12 cellular contexts compared by ENCODE assay signal in the genomic region with DNA sequence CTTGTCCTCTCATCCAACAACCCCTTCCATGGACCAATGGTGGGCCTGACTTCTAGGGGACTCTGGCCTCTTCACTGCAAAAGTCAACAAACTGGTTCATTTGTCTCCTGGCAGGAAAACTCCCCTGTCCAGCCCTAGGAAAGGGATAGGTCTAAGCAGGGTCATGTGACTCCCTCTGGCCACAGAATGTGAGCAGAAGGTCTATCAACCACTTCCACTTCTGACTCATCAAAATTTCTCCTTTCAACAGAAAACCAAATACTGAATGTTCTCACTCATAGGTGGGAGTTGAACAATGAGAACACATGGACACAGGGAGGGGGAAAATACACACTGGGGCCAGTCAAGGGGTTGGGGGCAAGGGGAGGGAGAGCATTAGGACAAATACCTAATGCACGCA. TPM values are rescaled to one million over a fixed set of nuclear protein-coding genes. Genes with fewer than 3 reads are reported as not detected.
DNase-seq lines count a peak whose midpoint lies in the region; ATAC-seq and TF ChIP-seq lines count a peak whose summit lies in the region.
"Had no signal": no experiment of that assay in that cellular context is flagged by ENCODE, and none has a peak within 500 bp of the region (broad histone marks: within the 10 kb centered on the region; RNA-seq: fewer than 3 reads in every experiment).

No MANE protein-coding gene starts in this region.

- no peaks in the 10 kb centered on the region for H3F3A ChIP-seq in PC-3 (ENCODE audit: low read length, unreplicated experiment)

- no peaks in the 10 kb centered on the region for H3K9me2 ChIP-seq in PC-3 (replicated peaks; ENCODE audit: low read length)

- DNase-seq in GM13977 (ENCODE audit: low spot score), result peak; percentile 57
- DNase-seq in PC-3, result peak; percentile 31
- peak in 1 of 3 donors; percentile 49 for DNase-seq in mucosa of descending colon
- DNase-seq in foreskin melanocyte, result no peak
- no peak for DNase-seq in HuH-7.5 (ENCODE audit: low spot score)
- DNase-seq: activated T-cell treated with anti-CD3 and anti-CD28 coated beads, Interleukin-2, amount 50 U/mL, for 48 hours; T-helper 17 cell had no signal

- H3K4me3 ChIP-seq in PC-3 (ENCODE audit: low read length) (no peak overlapping the region), mucosa of descending colon (no peak overlapping the region)

- no peak overlapping the region for H3K9ac ChIP-seq in PC-3 (ENCODE audit: low read length)

- no peaks in the 10 kb centered on the region for H3K79me2 ChIP-seq in PC-3 (ENCODE audit: low read length)

- H3K36me3 ChIP-seq in PC-3 (ENCODE audit: low read depth, low read length), result no peaks in the 10 kb centered on the region
- H3K36me3 ChIP-seq in mucosa of descending colon (ENCODE audit: low read depth), result no peaks in the 10 kb centered on the region

- no peak overlapping the region for H3K4me2 ChIP-seq in PC-3 (ENCODE audit: low read length)

- TF ChIP-seq CTCF in GM13977 (IDR thresholded peaks at IDR 0.05; ENCODE audit: extremely low read depth, insufficient read depth, missing control alignments), result no peak
- no peak for TF ChIP-seq CTCF in PC-3 (conservative IDR thresholded peaks at IDR 0.05; ENCODE audit: low read depth, low read length)
- no peak for TF ChIP-seq CTCF in mucosa of descending colon (IDR thresholded peaks at IDR 0.05)

- no peak overlapping the region for H3K27ac ChIP-seq in PC-3 (ENCODE audit: low read length)

- H2AFZ ChIP-seq in PC-3 (ENCODE audit: low read length), result no peak overlapping the region

- no peaks in the 10 kb centered on the region for H4K20me1 ChIP-seq in PC-3 (ENCODE audit: low read length)

- in situ Hi-C loops in GM13977 (cut with MboI; ENCODE audit: low pct_unique_long_range_greater_than_20kb, low sequenced_read_pairs, unreplicated experiment), result no loop called here

- intact Hi-C loops in PC-3 (cut with micrococcal nuclease) (no loop called here), mucosa of descending colon (cut with DNase I, micrococcal nuclease) (no loop called here)

- no TSS peak for BruUV-seq in PC-3 (replicated peaks; lab: Mats Ljungman, UMichigan)

- 0 out of 2 replicates have a peak, but pooled peaks cover 5% of the 10 kb centered on the region for H3K4me1 ChIP-seq in PC-3 (ENCODE audit: insufficient read depth, low read length)
- peaks cover 8% of the 10 kb centered on the region for H3K4me1 ChIP-seq in mucosa of descending colon (ENCODE audit: low read depth)

- ATAC-seq in GM21723 (IDR thresholded peaks at IDR 0.05; ENCODE audit: unreplicated experiment) (peak; percentile 59), PC-3 (no peak), mucosa of descending colon (peak; percentile 55), HG03095 (IDR thresholded peaks at IDR 0.05; ENCODE audit: unreplicated experiment) (no peak), HG03045 (IDR thresholded peaks at IDR 0.05; ENCODE audit: unreplicated experiment) (no peak)
- ATAC-seq: T-helper 17 cell had no signal

- no peaks in the 10 kb centered on the region for H3K9me3 ChIP-seq in PC-3 (ENCODE audit: low read length)
- no peaks in the 10 kb centered on the region for H3K9me3 ChIP-seq in mucosa of descending colon

- CTCF ChIA-PET in PC-3 (lab: Charles Lee), result no interaction called here

- POLR2A ChIA-PET in PC-3 (lab: Charles Lee; ENCODE audit: unreplicated experiment), result no interaction called here

- no peaks in the 10 kb centered on the region for H3K27me3 ChIP-seq in PC-3 (ENCODE audit: low read length)

RNA-seq across cellular contexts. Expression of a gene that starts 1.3 kb away (rescaled TPM):
- not detected in 2 replicates for total RNA-seq in PC-3 (2014; rRNA removed)
- 100 to 1,000 TPM in 1 of 3 donors, 10 to 100 TPM in 2; 35.3 to 104 (median 50.3) TPM for total RNA-seq in mucosa of descending colon
- total RNA-seq: fibroblast of villous mesenchyme, mononuclear cell, T-helper 17 cell had no signal

Comparison
In these comparisons a context has a peak if more than half of its experiments do, and no peak if none do; other contexts are left out.
1. DNase-seq: peak in GM13977 (single experiment) and PC-3 (single experiment); none in foreskin melanocyte (single experiment) and HuH-7.5 (single experiment).
2. ATAC-seq: peak in GM21723 (single experiment) and mucosa of descending colon (single experiment); none in PC-3 (single experiment), HG03095 (single experiment) and HG03045 (single experiment).
3. RNA of a gene that starts 1.3 kb away (total RNA-seq): 35.3 to 104 TPM in mucosa of descending colon; not detected in PC-3; every median in the first group is over 10 times any median in the second.